Comparison of ENCODE assay signal across 13 cellular contexts in the genomic region with DNA sequence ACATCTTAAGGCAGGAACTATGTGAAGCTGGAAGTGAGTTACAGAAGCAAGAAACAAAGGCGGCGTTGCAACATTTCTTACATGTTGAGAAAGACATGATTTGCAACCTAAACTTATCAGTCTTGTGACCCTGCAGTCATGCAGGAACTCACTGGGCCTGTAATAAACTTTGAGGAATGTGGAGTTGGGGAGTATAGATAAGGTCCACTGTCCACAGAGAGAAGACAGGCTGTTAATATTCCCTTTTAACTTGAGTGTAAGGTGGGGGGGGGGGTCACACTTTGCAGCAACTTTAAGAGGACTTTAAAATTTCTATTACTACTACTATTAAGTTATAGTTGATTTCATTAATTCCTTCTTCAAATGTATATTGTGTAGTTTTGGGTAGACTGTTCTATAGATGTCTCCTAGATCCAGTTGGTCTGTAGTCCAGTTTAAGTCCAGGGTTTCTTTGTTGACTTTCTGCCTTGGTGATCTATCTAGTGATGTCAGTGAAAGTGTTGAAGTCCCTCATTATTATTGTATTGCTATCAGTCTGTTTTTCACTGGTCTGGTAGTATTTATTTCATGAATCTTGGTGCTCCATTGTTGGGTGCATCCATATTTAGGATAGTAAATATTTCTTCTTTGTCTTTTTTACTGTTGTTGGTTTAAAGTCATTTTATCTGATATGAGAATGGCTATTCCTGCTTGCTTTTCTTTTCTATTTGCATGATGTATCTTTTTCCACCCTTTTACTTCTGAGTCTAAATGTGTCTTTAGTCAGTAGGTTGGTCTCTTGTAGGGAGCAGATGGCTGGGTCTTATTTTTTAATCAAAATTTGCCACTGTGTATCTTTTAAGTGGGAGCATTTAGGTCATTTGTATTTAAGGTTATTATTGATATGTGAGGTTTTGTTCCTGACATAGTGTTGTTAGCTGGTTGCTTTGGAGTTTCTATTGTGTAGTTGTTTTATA.
"Had no signal": no experiment of that assay in that cellular context is flagged by ENCODE, and none has a peak within 500 bp of the region (broad histone marks: within the 10 kb centered on the region; RNA-seq: fewer than 3 reads in every experiment).

No MANE protein-coding gene starts in this region.

- H3K4me3 Mint-ChIP-seq: activated CD4-positive, alpha-beta memory T cell treated with anti-CD3 and anti-CD28 coated beads for 36 hours; activated naive CD8-positive, alpha-beta T cell treated with anti-CD3 and anti-CD28 coated beads for 36 hours; neural crest cell; stimulated activated naive CD8-positive, alpha-beta T cell treated with anti-CD3 and anti-CD28 coated beads, Interleukin-15, amount 100 ng/mL, for 72 hours; T-helper 2 cell treated with Interferon-gamma antibody and Interleukin-4, amounts not matched to agents 5 μg/mL and 100 μg/mL, for 36 hours had no signal

- H3K9me3 ChIP-seq: breast epithelium, ovary, testis had no signal

- H3K27me3 ChIP-seq: breast epithelium, ovary, testis had no signal

- H3K9me3 Mint-ChIP-seq: stimulated activated naive CD8-positive, alpha-beta T cell treated with anti-CD3 and anti-CD28 coated beads, Interleukin-15, amount 100 ng/mL, for 72 hours; T-helper 2 cell treated with Interferon-gamma antibody and Interleukin-4, amounts not matched to agents 5 μg/mL and 100 μg/mL, for 36 hours had no signal

- H3K27ac Mint-ChIP-seq: activated CD4-positive, alpha-beta memory T cell treated with anti-CD3 and anti-CD28 coated beads for 36 hours; activated naive CD8-positive, alpha-beta T cell treated with anti-CD3 and anti-CD28 coated beads for 36 hours; stimulated activated naive CD8-positive, alpha-beta T cell treated with anti-CD3 and anti-CD28 coated beads, Interleukin-15, amount 100 ng/mL, for 72 hours; T-helper 2 cell treated with Interferon-gamma antibody and Interleukin-4, amounts not matched to agents 5 μg/mL and 100 μg/mL, for 36 hours had no signal

- H3K36me3 ChIP-seq: breast epithelium, ovary had no signal

- ATAC-seq: stimulated activated naive CD8-positive, alpha-beta T cell treated with anti-CD3 and anti-CD28 coated beads, Interleukin-15, amount 100 ng/mL, for 72 hours had no signal

- H3K4me1 ChIP-seq: breast epithelium, testis had no signal

- H3K4me3 ChIP-seq: breast epithelium, ovary, testis had no signal

- H3K27ac ChIP-seq: breast epithelium, ovary, testis had no signal

- H3K36me3 Mint-ChIP-seq: activated CD4-positive, alpha-beta memory T cell treated with anti-CD3 and anti-CD28 coated beads for 36 hours; activated naive CD8-positive, alpha-beta T cell treated with anti-CD3 and anti-CD28 coated beads for 36 hours had no signal

- DNase-seq: activated CD4-positive, alpha-beta memory T cell treated with anti-CD3 and anti-CD28 coated beads for 36 hours; activated gamma-delta T cell; activated naive CD8-positive, alpha-beta T cell treated with anti-CD3 and anti-CD28 coated beads for 36 hours; activated T-cell treated with anti-CD3 and anti-CD28 coated beads, Interleukin-2, amount 50 U/mL, for 48 hours; aorta; hippocampal formation; ovary; stimulated activated CD4-positive, alpha-beta T cell treated with anti-CD3 and anti-CD28 coated beads, Interleukin-4, amount 100 ng/mL, for 24 hours; stimulated activated naive CD8-positive, alpha-beta T cell treated with anti-CD3 and anti-CD28 coated beads, Interleukin-15, amount 100 ng/mL, for 72 hours; testis had no signal
